10 cellular contexts compared by ENCODE assay signal in the genomic region with DNA sequence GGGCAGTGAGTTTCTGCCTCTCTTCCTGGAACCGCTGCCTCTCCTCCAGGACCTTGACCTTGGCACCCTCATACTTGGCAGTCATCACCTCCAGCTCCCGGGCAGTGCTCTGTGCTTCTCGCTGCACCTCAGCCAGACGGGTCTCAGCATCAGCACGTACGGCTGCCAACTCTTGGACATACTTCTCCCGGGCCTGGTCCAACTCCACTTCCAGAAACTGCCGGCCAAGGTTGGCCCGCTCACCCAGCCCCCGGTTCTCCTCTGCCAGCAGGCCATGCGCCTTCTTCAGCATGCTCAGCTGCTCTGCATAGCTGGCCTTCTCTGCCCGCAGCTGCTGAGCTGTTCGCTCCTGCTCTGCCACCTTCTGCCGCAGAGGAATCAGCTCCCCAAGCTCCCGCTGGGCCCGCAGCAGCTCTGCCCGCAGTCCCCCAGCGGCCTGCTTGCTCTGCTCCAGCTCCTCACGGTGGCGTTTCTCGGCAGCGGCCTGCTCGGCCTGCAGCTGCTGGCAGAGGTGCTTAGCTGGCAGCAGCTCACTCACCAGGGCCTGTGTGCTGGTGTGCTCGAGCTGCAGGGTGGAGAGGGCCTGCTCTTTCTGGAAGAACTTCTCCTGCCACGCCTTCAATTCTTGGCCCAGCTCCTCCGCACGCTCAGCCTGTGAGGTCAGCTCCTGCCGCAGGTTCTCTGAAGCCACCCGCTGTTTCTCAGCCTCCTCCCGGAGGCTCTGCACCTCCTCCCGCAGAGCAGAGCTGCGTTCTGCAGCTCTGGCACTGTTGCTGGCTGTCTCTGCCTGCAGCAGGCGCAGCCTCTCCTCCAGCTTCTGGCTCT. TPM values are rescaled to one million over a fixed set of nuclear protein-coding genes. Genes with fewer than 3 reads are reported as not detected.
DNase-seq lines count a peak whose midpoint lies in the region; ATAC-seq and TF ChIP-seq lines count a peak whose summit lies in the region.
"Had no signal": no experiment of that assay in that cellular context is flagged by ENCODE, and none has a peak within 500 bp of the region (broad histone marks: within the 10 kb centered on the region; RNA-seq: fewer than 3 reads in every experiment).

No MANE protein-coding gene starts in this region.

- H3K27me3 ChIP-seq in ascending aorta = no peaks in the 10 kb centered on the region
- no peaks in the 10 kb centered on the region for H3K27me3 ChIP-seq in left ventricle myocardium inferior (ENCODE audit: low read depth)
- no peaks in the 10 kb centered on the region for H3K27me3 ChIP-seq in psoas muscle (ENCODE audit: insufficient read depth in 3 of 3, low read length in 2 of 3)

- H3K27ac Mint-ChIP-seq in CD14-positive monocyte = peak overlapping the region in 6 of 7 donors; percentile 15 to 78 (median 45)
- H3K27ac Mint-ChIP-seq: activated naive CD4-positive, alpha-beta T cell treated with anti-CD3 and anti-CD28 coated beads, Interleukin-2, amount 50 U/mL, for 24 hours had no signal

- H3K9me3 Mint-ChIP-seq in CD14-positive monocyte = peaks cover 0 to 2% (median 0%) of the 10 kb centered on the region in 7 donors
- H3K9me3 Mint-ChIP-seq: activated naive CD4-positive, alpha-beta T cell treated with anti-CD3 and anti-CD28 coated beads, Interleukin-2, amount 50 U/mL, for 24 hours had no signal

- DNase-seq in CD14-positive monocyte (ENCODE audit: low spot score) = no peak
- DNase-seq in ascending aorta (ENCODE audit: low spot score in 2 of 2) = peak; percentile 30 to 79
- DNase-seq in left ventricle myocardium inferior = peak; percentile 75
- DNase-seq in psoas muscle = peak; percentile 76 to 89
- no peak for DNase-seq in stimulated activated CD4-positive, alpha-beta T cell treated with anti-CD3 and anti-CD28 coated beads, Interleukin-4, amount 100 ng/mL, for 1 hour
- no peak for DNase-seq in DMS53 (lab: John Stamatoyannopoulos, UW)
- no peak for DNase-seq in MV-4-11 (lab: John Stamatoyannopoulos, UW)
- DNase-seq in epidermal melanocyte (ENCODE audit: insufficient read length, low spot score) = no peak
- DNase-seq: SHP77 had no signal

- H3K27ac ChIP-seq in ascending aorta = peak overlapping the region; percentile 50
- peak overlapping the region; percentile 77 for H3K27ac ChIP-seq in left ventricle myocardium inferior (replicated peaks)
- H3K27ac ChIP-seq in psoas muscle = peak overlapping the region; percentile 34

- WGBS in psoas muscle, 3 donors = 17 to 29% (median 26%) methylated on average over 33 of the region's 33 CpGs

- no peaks in the 10 kb centered on the region for H3K4me1 Mint-ChIP-seq in CD14-positive monocyte
- H3K4me1 Mint-ChIP-seq: activated naive CD4-positive, alpha-beta T cell treated with anti-CD3 and anti-CD28 coated beads, Interleukin-2, amount 50 U/mL, for 24 hours had no signal

- H3K9me3 ChIP-seq in ascending aorta = no peaks in the 10 kb centered on the region
- H3K9me3 ChIP-seq in left ventricle myocardium inferior (replicated peaks) = no peaks in the 10 kb centered on the region
- no peaks in the 10 kb centered on the region for H3K9me3 ChIP-seq in psoas muscle

- peaks cover 100% of the 10 kb centered on the region in 2 donors for H3K36me3 ChIP-seq in ascending aorta
- peaks cover 98% of the 10 kb centered on the region for H3K36me3 ChIP-seq in left ventricle myocardium inferior
- H3K36me3 ChIP-seq in psoas muscle (ENCODE audit: insufficient read depth in 1 of 2, low read depth in 1 of 2) = peaks cover 0 to 100% of the 10 kb centered on the region in 2 donors

- no peak overlapping the region for H3K4me3 Mint-ChIP-seq in CD14-positive monocyte
- H3K4me3 Mint-ChIP-seq: activated naive CD4-positive, alpha-beta T cell treated with anti-CD3 and anti-CD28 coated beads, Interleukin-2, amount 50 U/mL, for 24 hours had no signal

- H3K27me3 Mint-ChIP-seq in CD14-positive monocyte (ENCODE audit: low read depth in 3 of 3) = no peaks in the 10 kb centered on the region
- H3K27me3 Mint-ChIP-seq: activated naive CD4-positive, alpha-beta T cell treated with anti-CD3 and anti-CD28 coated beads, Interleukin-2, amount 50 U/mL, for 24 hours had no signal

- peak; percentile 71 to 82 (median 78) for ATAC-seq in psoas muscle

- TF ChIP-seq CTCF in CD14-positive monocyte (IDR thresholded peaks at IDR 0.05) (no peak), ascending aorta (IDR thresholded peaks at IDR 0.05) (no peak), left ventricle myocardium inferior (IDR thresholded peaks at IDR 0.05; ENCODE audit: borderline replicate concordance) (no peak), psoas muscle (IDR thresholded peaks at IDR 0.05) (no peak)

- peak overlapping the region in 1 of 2 donors; percentile 7 for H3K4me3 ChIP-seq in ascending aorta
- peak overlapping the region; percentile 43 for H3K4me3 ChIP-seq in left ventricle myocardium inferior
- no peak overlapping the region for H3K4me3 ChIP-seq in psoas muscle

- H3K4me1 ChIP-seq in ascending aorta (peaks cover 31 to 34% of the 10 kb centered on the region in 2 donors), left ventricle myocardium inferior (peaks cover 58% of the 10 kb centered on the region), psoas muscle (peaks cover 43% of the 10 kb centered on the region)

- H3K36me3 Mint-ChIP-seq in CD14-positive monocyte = peaks cover 92 to 98% of the 10 kb centered on the region in 2 donors

- intact Hi-C loops in CD14-positive monocyte (cut with micrococcal nuclease) = loop anchor here in 1 of 2 donors (5.0 kb wide), 1 partner anchor 36 kb away; no protein-coding TSS in a partner anchor
- intact Hi-C loops in ascending aorta (cut with DNase I) = no loop called here
- intact Hi-C loops in left ventricle myocardium inferior (cut with micrococcal nuclease) = no loop called here
- intact Hi-C loops in psoas muscle (cut with DNase I) = loop anchor here (5.0 to 10.0 kb wide), 2 partner anchors 36 to 222 kb away; no protein-coding TSS in a partner anchor

RNA-seq across cellular contexts. Expression of gene IL18BP, which starts 14.4 kb away (rescaled TPM):
- 1 to 10 TPM; 7.4 to 8.3 TPM for polyA plus RNA-seq in CD14-positive monocyte
- 5.0 TPM for total RNA-seq in ascending aorta
- total RNA-seq in left ventricle myocardium inferior = 4.9 TPM
- total RNA-seq in psoas muscle = 1 to 10 TPM; 2.9 to 4.4 (median 3.2) TPM
- polyA plus RNA-seq in psoas muscle = 1 to 10 TPM; 1.5 to 2.1 (median 2.0) TPM

Comparison
In these comparisons a context has a peak if more than half of its experiments do, and no peak if none do; other contexts are left out.
1. DNase-seq: peak in ascending aorta (2 of 2), left ventricle myocardium inferior (single experiment) and psoas muscle (2 of 2); none in CD14-positive monocyte (single experiment), stimulated activated CD4-positive, alpha-beta T cell treated with anti-CD3 and anti-CD28 coated beads, Interleukin-4, amount 100 ng/mL, for 1 hour (single experiment), DMS53 (single experiment), MV-4-11 (single experiment) and epidermal melanocyte (single experiment).
2. intact Hi-C loops: an anchor here in psoas muscle (5.0 to 10.0 kb wide); none called in ascending aorta and left ventricle myocardium inferior.
3. Peak in every context shown above with its lines, with median percentiles within 50 percentile points of each other: H3K27ac ChIP-seq.